Comparison of ENCODE assay signal across 1 cellular context in genomic region chr6:90219168-90219985, GRCh38.
TF ChIP-seq lines count a peak whose summit lies in the region.

No MANE protein-coding gene starts in this region.

TF ChIP-seq in HCT116, 20 proteins besides CTCF, POLR2A, EP300 and RAD21 (continued from another document):
- no peak for TF ChIP-seq REST (IDR thresholded peaks at IDR 0.05; ENCODE audit: low read depth)
- no peak for TF ChIP-seq ELF1 (IDR thresholded peaks at IDR 0.05; ENCODE audit: borderline replicate concordance, low read depth)
- no peak for TF ChIP-seq CBX3 (IDR thresholded peaks at IDR 0.05; ENCODE audit: low read depth)
- no peak for TF ChIP-seq POLR2AphosphoS5 (IDR thresholded peaks at IDR 0.05; ENCODE audit: low read depth, low read length)
TF ChIP-seq in HCT116: peak in this region for 0.
